In genomic region chr2:238574490-238575271, GRCh38 we compare ENCODE assay signal across 17 cellular contexts.
"Had no signal": no experiment of that assay in that cellular context is flagged by ENCODE, and none has a peak within 500 bp of the region (broad histone marks: within the 10 kb centered on the region; RNA-seq: fewer than 3 reads in every experiment).

No MANE protein-coding gene starts in this region.

- H3K36me3 Mint-ChIP-seq: natural killer cell treated with Interleukin-12 subunit alpha and Interleukin-12 subunit beta and Interleukin-15 and Interleukin-18, amount 100 ng/mL, for 72 hours; stimulated activated effector memory CD8-positive, alpha-beta T cell treated with anti-CD3 and anti-CD28 coated beads, Interleukin-12 subunit alpha, Interleukin-12 subunit beta, amount 100 ng/mL, for 72 hours had no signal

- H3K4me1 ChIP-seq: left ventricle myocardium inferior, tibial artery had no signal

- H3K27ac ChIP-seq: left ventricle myocardium inferior, tibial artery had no signal

- H3K27ac Mint-ChIP-seq: activated CD4-positive, alpha-beta memory T cell treated with anti-CD3 and anti-CD28 coated beads, Interleukin-2, amount 10 ng/mL, durations not matched to agents 7 days and 5 days; activated CD4-positive, alpha-beta T cell treated with anti-CD3 and anti-CD28 coated beads, Interleukin-2, amount 10 ng/mL, durations not matched to agents 24 days and 14 days; activated naive CD4-positive, alpha-beta T cell treated with anti-CD3 and anti-CD28 coated beads for 36 hours; activated T-cell treated with anti-CD3 and anti-CD28 coated beads, Interleukin-2, amount 50 U/mL, for 72 hours; natural killer cell treated with Interleukin-12 subunit alpha and Interleukin-12 subunit beta and Interleukin-15 and Interleukin-18, amount 100 ng/mL, for 72 hours; stimulated activated effector memory CD8-positive, alpha-beta T cell treated with anti-CD3 and anti-CD28 coated beads, Interleukin-12 subunit alpha, Interleukin-12 subunit beta, amount 100 ng/mL, for 72 hours; stimulated activated naive CD8-positive, alpha-beta T cell treated with anti-CD3 and anti-CD28 coated beads, Interleukin-15, amount 100 ng/mL, for 72 hours had no signal

- H3K9me3 ChIP-seq: left ventricle myocardium inferior had no signal

- H3K36me3 ChIP-seq: left ventricle myocardium inferior, tibial artery had no signal

- H3K4me1 Mint-ChIP-seq: activated CD4-positive, alpha-beta memory T cell treated with anti-CD3 and anti-CD28 coated beads, Interleukin-2, amount 10 ng/mL, durations not matched to agents 7 days and 5 days; activated CD4-positive, alpha-beta T cell treated with anti-CD3 and anti-CD28 coated beads, Interleukin-2, amount 10 ng/mL, durations not matched to agents 24 days and 14 days; stimulated activated effector memory CD8-positive, alpha-beta T cell treated with anti-CD3 and anti-CD28 coated beads, Interleukin-12 subunit alpha, Interleukin-12 subunit beta, amount 100 ng/mL, for 72 hours; stimulated activated naive CD8-positive, alpha-beta T cell treated with anti-CD3 and anti-CD28 coated beads, Interleukin-15, amount 100 ng/mL, for 72 hours had no signal

- H3K27me3 Mint-ChIP-seq: activated CD4-positive, alpha-beta memory T cell treated with anti-CD3 and anti-CD28 coated beads, Interleukin-2, amount 10 ng/mL, durations not matched to agents 7 days and 5 days; activated CD4-positive, alpha-beta T cell treated with anti-CD3 and anti-CD28 coated beads, Interleukin-2, amount 10 ng/mL, durations not matched to agents 24 days and 14 days had no signal

- ATAC-seq: activated CD4-positive, CD25-positive, alpha-beta regulatory T cell treated with anti-CD3 and anti-CD28 coated beads, Interleukin-2, amount 50 U/mL, for 24 hours; activated T-cell treated with anti-CD3 and anti-CD28 coated beads, Interleukin-2, amount 50 U/mL, for 72 hours; natural killer cell treated with Interleukin-12 subunit alpha and Interleukin-12 subunit beta and Interleukin-15 and Interleukin-18, amount 100 ng/mL, for 72 hours; sciatic nerve; stimulated activated effector memory CD8-positive, alpha-beta T cell treated with anti-CD3 and anti-CD28 coated beads, Interleukin-12 subunit alpha, Interleukin-12 subunit beta, amount 100 ng/mL, for 72 hours; stimulated activated naive CD8-positive, alpha-beta T cell treated with anti-CD3 and anti-CD28 coated beads, Interleukin-15, amount 100 ng/mL, for 72 hours had no signal

- DNase-seq: activated CD4-positive, alpha-beta memory T cell treated with anti-CD3 and anti-CD28 coated beads, Interleukin-2, amount 10 ng/mL, durations not matched to agents 7 days and 5 days; activated CD4-positive, alpha-beta T cell treated with anti-CD3 and anti-CD28 coated beads, Interleukin-2, amount 10 ng/mL, durations not matched to agents 24 days and 14 days; activated effector memory CD4-positive, alpha-beta T cell treated with Interleukin-2 at 50 U/mL for 16 hours; activated naive CD4-positive, alpha-beta T cell treated with anti-CD3 and anti-CD28 coated beads for 36 hours; activated T-cell treated with anti-CD3 and anti-CD28 coated beads, Interleukin-2, amount 50 U/mL, for 72 hours; amygdala; erythroblast; foreskin fibroblast; left ventricle myocardium inferior; small intestine; stimulated activated CD4-positive, alpha-beta T cell treated with anti-CD3 and anti-CD28 coated beads, Interleukin-2, amount 100 ng/mL, for 24 hours had no signal

- H3K4me3 Mint-ChIP-seq: activated CD4-positive, alpha-beta memory T cell treated with anti-CD3 and anti-CD28 coated beads, Interleukin-2, amount 10 ng/mL, durations not matched to agents 7 days and 5 days; activated CD4-positive, alpha-beta T cell treated with anti-CD3 and anti-CD28 coated beads, Interleukin-2, amount 10 ng/mL, durations not matched to agents 24 days and 14 days; activated naive CD4-positive, alpha-beta T cell treated with anti-CD3 and anti-CD28 coated beads for 36 hours; activated T-cell treated with anti-CD3 and anti-CD28 coated beads, Interleukin-2, amount 50 U/mL, for 72 hours; natural killer cell treated with Interleukin-12 subunit alpha and Interleukin-12 subunit beta and Interleukin-15 and Interleukin-18, amount 100 ng/mL, for 72 hours; stimulated activated effector memory CD8-positive, alpha-beta T cell treated with anti-CD3 and anti-CD28 coated beads, Interleukin-12 subunit alpha, Interleukin-12 subunit beta, amount 100 ng/mL, for 72 hours; stimulated activated naive CD8-positive, alpha-beta T cell treated with anti-CD3 and anti-CD28 coated beads, Interleukin-15, amount 100 ng/mL, for 72 hours had no signal

- FAIRE-seq: small intestine had no signal

- H3K9me3 Mint-ChIP-seq: activated CD4-positive, alpha-beta memory T cell treated with anti-CD3 and anti-CD28 coated beads, Interleukin-2, amount 10 ng/mL, durations not matched to agents 7 days and 5 days; activated CD4-positive, alpha-beta T cell treated with anti-CD3 and anti-CD28 coated beads, Interleukin-2, amount 10 ng/mL, durations not matched to agents 24 days and 14 days; activated naive CD4-positive, alpha-beta T cell treated with anti-CD3 and anti-CD28 coated beads for 36 hours; activated T-cell treated with anti-CD3 and anti-CD28 coated beads, Interleukin-2, amount 50 U/mL, for 72 hours; natural killer cell treated with Interleukin-12 subunit alpha and Interleukin-12 subunit beta and Interleukin-15 and Interleukin-18, amount 100 ng/mL, for 72 hours; stimulated activated effector memory CD8-positive, alpha-beta T cell treated with anti-CD3 and anti-CD28 coated beads, Interleukin-12 subunit alpha, Interleukin-12 subunit beta, amount 100 ng/mL, for 72 hours; stimulated activated naive CD8-positive, alpha-beta T cell treated with anti-CD3 and anti-CD28 coated beads, Interleukin-15, amount 100 ng/mL, for 72 hours had no signal

- H3K4me3 ChIP-seq: left ventricle myocardium inferior, tibial artery had no signal
